In the genomic region with DNA sequence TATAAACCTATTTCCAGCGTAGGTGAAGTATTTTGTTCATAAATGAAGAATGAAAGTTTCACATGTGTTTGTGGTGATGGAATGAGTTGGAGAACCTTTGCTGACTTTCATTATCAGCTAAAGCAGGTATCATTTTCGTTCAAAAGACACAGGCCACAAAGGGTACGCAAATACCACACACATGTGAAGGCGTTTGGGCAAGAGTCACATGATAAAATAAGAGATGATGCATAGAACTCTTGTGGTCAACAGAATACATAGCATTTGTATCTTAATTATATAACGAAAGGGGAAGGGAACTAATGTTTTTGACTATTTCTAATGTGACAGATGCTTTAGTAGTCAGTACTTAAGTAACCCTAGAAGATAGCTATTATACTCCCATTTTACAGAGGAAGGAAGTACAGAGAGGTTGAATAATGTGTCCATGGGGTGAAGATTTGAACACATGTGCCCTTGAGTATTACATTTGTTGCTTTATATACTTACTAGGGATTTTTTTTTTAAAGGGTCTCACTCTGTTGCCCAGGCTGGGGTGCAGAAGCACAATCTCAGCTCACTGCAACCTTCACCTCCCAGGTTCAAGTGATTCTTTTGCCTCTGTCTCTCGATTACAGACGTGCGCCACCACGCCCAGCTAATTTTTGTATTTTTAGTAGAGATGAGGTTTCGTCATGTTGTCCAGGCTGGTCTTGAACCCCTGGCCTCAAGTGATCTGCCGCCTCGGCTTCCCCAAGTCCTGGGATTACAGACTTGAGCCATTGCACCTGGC, we compare ENCODE assay signal across 10 cellular contexts. TPM values are rescaled to one million over a fixed set of nuclear protein-coding genes. Genes with fewer than 3 reads are reported as not detected.
A peak's percentile ranks its signal among the peaks of the same experiment; 100 is the strongest.
DNase-seq lines count a peak whose midpoint lies in the region; ATAC-seq, FAIRE-seq and TF ChIP-seq lines count a peak whose summit lies in the region.
"Had no signal": no experiment of that assay in that cellular context is flagged by ENCODE, and none has a peak within 500 bp of the region (broad histone marks: within the 10 kb centered on the region; RNA-seq: fewer than 3 reads in every experiment).

No MANE protein-coding gene starts in this region.

- peak; percentile 52 for DNase-seq in GM12891 (ENCODE audit: insufficient read length, low spot score)
- DNase-seq in activated naive CD4-positive, alpha-beta T cell treated with anti-CD3 and anti-CD28 coated beads, Interleukin-2, amount 50 U/mL, for 72 hours (ENCODE audit: low spot score in 2 of 2): peak in 1 of 2 donors; percentile 39
- DNase-seq in NCI-H2107 treated with DMSO at 0.1 percent for 48 hours (lab: John Stamatoyannopoulos, UW; ENCODE audit: unreplicated experiment): no peak
- no peak for DNase-seq in coronary artery (ENCODE audit: low spot score)
- no peak for DNase-seq in caudate nucleus (lab: John Stamatoyannopoulos, UW)
- no peak for DNase-seq in SHP77 (lab: John Stamatoyannopoulos, UW)
- DNase-seq: glutamatergic neuron had no signal

- no peak overlapping the region for H3K4me3 ChIP-seq in coronary artery

- no peak overlapping the region for H3K27ac ChIP-seq in coronary artery
- no peak overlapping the region for H3K27ac ChIP-seq in caudate nucleus (ENCODE audit: low read depth, low read length)

- H3K27ac Mint-ChIP-seq in activated naive CD4-positive, alpha-beta T cell treated with anti-CD3 and anti-CD28 coated beads, Interleukin-2, amount 50 U/mL, for 72 hours: peak overlapping the region in 1 of 2 donors; percentile 52

- H3K9me3 Mint-ChIP-seq in activated naive CD4-positive, alpha-beta T cell treated with anti-CD3 and anti-CD28 coated beads, Interleukin-2, amount 50 U/mL, for 72 hours: no peaks in the 10 kb centered on the region
- H3K9me3 Mint-ChIP-seq: neural crest cell had no signal

- ATAC-seq in GM19463 (IDR thresholded peaks at IDR 0.05; ENCODE audit: unreplicated experiment): peak; percentile 61
- peak; percentile 58 for ATAC-seq in HG03354 (IDR thresholded peaks at IDR 0.05; ENCODE audit: poor library complexity, severe bottlenecking, unreplicated experiment)
- ATAC-seq in activated naive CD4-positive, alpha-beta T cell treated with anti-CD3 and anti-CD28 coated beads, Interleukin-2, amount 50 U/mL, for 72 hours: peak; percentile 51 to 68

- TF ChIP-seq POLR2A in GM12891 (IDR thresholded peaks at IDR 0.05; ENCODE audit: low read depth, low read length): no peak

- no peak for TF ChIP-seq CTCF in coronary artery (IDR thresholded peaks at IDR 0.05)

- H3K36me3 Mint-ChIP-seq in activated naive CD4-positive, alpha-beta T cell treated with anti-CD3 and anti-CD28 coated beads, Interleukin-2, amount 50 U/mL, for 72 hours: peaks cover 7 to 38% of the 10 kb centered on the region in 2 donors

- peak; percentile 76 for FAIRE-seq in GM12891 (lab: Jason Lieb, UNC)

TF ChIP-seq in GM12891, 5 proteins besides CTCF, POLR2A, EP300 and RAD21:
- no peak for TF ChIP-seq POLR2AphosphoS5 (IDR thresholded peaks at IDR 0.05; ENCODE audit: low read depth, low read length)
- no peak for TF ChIP-seq POU2F2 (IDR thresholded peaks at IDR 0.05; ENCODE audit: low read depth, low read length)
- TF ChIP-seq SPI1 (IDR thresholded peaks at IDR 0.05; ENCODE audit: low read depth, low read length): no peak
- TF ChIP-seq PAX5 (IDR thresholded peaks at IDR 0.05; ENCODE audit: insufficient read depth, low read length, severe bottlenecking): no peak
TF ChIP-seq in GM12891: peak in this region for 0.

RNA-seq across cellular contexts. Expression of gene RPA1, which starts 4.8 kb away (rescaled TPM):
- polyA plus RNA-seq in GM12891 (2012; ENCODE audit: low read depth, missing spikeins): 71.8 TPM
- total RNA-seq in activated naive CD4-positive, alpha-beta T cell treated with anti-CD3 and anti-CD28 coated beads, Interleukin-2, amount 50 U/mL, for 72 hours: 100 to 1,000 TPM; 118 to 174 TPM

RNA-seq across cellular contexts. Expression of gene SMYD4, which starts 4.9 kb away (rescaled TPM):
- 7.1 TPM for polyA plus RNA-seq in GM12891 (2012; ENCODE audit: low read depth, missing spikeins)
- 10 to 100 TPM; 18.5 to 19.8 TPM for total RNA-seq in activated naive CD4-positive, alpha-beta T cell treated with anti-CD3 and anti-CD28 coated beads, Interleukin-2, amount 50 U/mL, for 72 hours
